Comparison of ENCODE assay signal across 10 cellular contexts in genomic region chr1:55040083-55040952, GRCh38. TPM values are rescaled to one million over a fixed set of nuclear protein-coding genes. Genes with fewer than 3 reads are reported as not detected.
A peak's percentile ranks its signal among the peaks of the same experiment; 100 is the strongest.
DNase-seq lines count a peak whose midpoint lies in the region; ATAC-seq and TF ChIP-seq lines count a peak whose summit lies in the region.
"Had no signal": no experiment of that assay in that cellular context is flagged by ENCODE, and none has a peak within 500 bp of the region (broad histone marks: within the 10 kb centered on the region; RNA-seq: fewer than 3 reads in every experiment).

No MANE protein-coding gene starts in this region.

- peak overlapping the region in 1 of 2 donors; percentile 36 for H3K9ac ChIP-seq in mucosa of rectum (ENCODE audit: low read depth in 1 of 2, low read length in 2 of 2)

- intact Hi-C loops in A673 (cut with micrococcal nuclease; ENCODE audit: unreplicated experiment) = no loop called here

- in situ Hi-C loops in GM13977 (cut with MboI; ENCODE audit: low pct_unique_long_range_greater_than_20kb, low sequenced_read_pairs, unreplicated experiment) = no loop called here

- H3K4me1 ChIP-seq in A673 (ENCODE audit: insufficient read depth, low read length, poor library complexity, severe bottlenecking) (peaks cover 19% of the 10 kb centered on the region), mucosa of rectum (ENCODE audit: control insufficient read depth in 2 of 2, insufficient read depth in 2 of 2, low read length in 2 of 2) (peaks cover 3 to 4% of the 10 kb centered on the region in 2 donors)

- TF ChIP-seq CTCF in A673 (conservative IDR thresholded peaks at IDR 0.05; ENCODE audit: low read depth, low read length) = no peak
- no peak for TF ChIP-seq CTCF in epithelial cell of esophagus (IDR thresholded peaks at IDR 0.05; ENCODE audit: insufficient read depth, low read depth, low read length, missing control alignments)
- TF ChIP-seq CTCF in GM13977 (IDR thresholded peaks at IDR 0.05; ENCODE audit: extremely low read depth, insufficient read depth, missing control alignments) = no peak

- CTCF ChIA-PET in A673 (lab: Charles Lee) = interaction anchor here (0.9 kb wide), 1 partner anchor 95 kb away, joined by 4 read pairs; no protein-coding TSS in a partner anchor

- no peaks in the 10 kb centered on the region for H3K9me3 ChIP-seq in A673 (ENCODE audit: low read depth, low read length, poor library complexity, severe bottlenecking)
- no peaks in the 10 kb centered on the region for H3K9me3 ChIP-seq in mucosa of rectum (ENCODE audit: control insufficient read depth in 2 of 2, low read length in 2 of 2)

- H3K27ac ChIP-seq in A673 (ENCODE audit: low read depth, low read length, poor library complexity, severe bottlenecking) (peak overlapping the region; percentile 62), mucosa of rectum (ENCODE audit: low read depth in 2 of 2, low read length in 2 of 2) (no peak overlapping the region)

- H3K27me3 ChIP-seq in A673 (replicated peaks; ENCODE audit: insufficient read depth, low read depth, low read length, poor library complexity) = no peaks in the 10 kb centered on the region
- H3K27me3 ChIP-seq in mucosa of rectum (ENCODE audit: control insufficient read depth in 2 of 2, insufficient read depth in 2 of 2, low read length in 2 of 2) = peaks cover 0 to 21% of the 10 kb centered on the region in 2 donors

- POLR2A ChIA-PET in A673 (lab: Charles Lee; ENCODE audit: low non-redundant PET) = interaction anchor here (0.6 kb wide), 1 partner anchor 332 kb away, joined by 3 read pairs; no protein-coding TSS in a partner anchor

- H3K4me3 ChIP-seq in A673 (ENCODE audit: low read depth, low read length, poor library complexity, severe bottlenecking) (peak overlapping the region; percentile 83), epithelial cell of esophagus (ENCODE audit: low read length) (peak overlapping the region; percentile 68), mucosa of rectum (ENCODE audit: low read length in 2 of 2) (peak overlapping the region; percentile 54 to 55)

- peak; percentile 22 for DNase-seq in A673 (ENCODE audit: low spot score)
- DNase-seq in NCI-H524 (lab: John Stamatoyannopoulos, UW) = peak; percentile 69 to 83
- DNase-seq in epithelial cell of esophagus (ENCODE audit: low read depth) = peak; percentile 30
- DNase-seq in GM13977 (ENCODE audit: low spot score) = no peak
- no peak for DNase-seq in amniotic stem cell (lab: John Stamatoyannopoulos, UW)
- DNase-seq: activated naive CD4-positive, alpha-beta T cell treated with anti-CD3 and anti-CD28 coated beads, Interleukin-2, amount 50 U/mL, for 16 hours had no signal

- no peak for ATAC-seq in GM18511 (IDR thresholded peaks at IDR 0.05; ENCODE audit: unreplicated experiment)
- no peak for ATAC-seq in HG03196 (IDR thresholded peaks at IDR 0.05; ENCODE audit: unreplicated experiment)

- peaks cover 21% of the 10 kb centered on the region for H3K36me3 ChIP-seq in A673 (ENCODE audit: insufficient read depth, low read length, poor library complexity, severe bottlenecking)
- H3K36me3 ChIP-seq in mucosa of rectum (ENCODE audit: control insufficient read depth in 2 of 2, insufficient read depth in 2 of 2, low read length in 2 of 2) = no peaks in the 10 kb centered on the region

- no TSS peak for BruUV-seq in A673 (replicated peaks; lab: Mats Ljungman, UMichigan)

RNA-seq across cellular contexts. Expression of gene PCSK9, which starts 1.0 kb away (rescaled TPM):
- 38.9 and 41.9 TPM in 2 replicates for total RNA-seq in A673 (2021)
- total RNA-seq: T-helper 1 cell treated with Interleukin-12 subunit alpha and Interleukin-12 subunit beta and Interleukin-4 antibody, amounts not matched to agents 30 ng/mL and 1 ng/mL, for 36 hours had no signal

RNA-seq across cellular contexts. Expression of gene BSND, which starts 41.6 kb away (rescaled TPM):
- total RNA-seq in A673 (2021) = not detected in 2 replicates
- total RNA-seq: T-helper 1 cell treated with Interleukin-12 subunit alpha and Interleukin-12 subunit beta and Interleukin-4 antibody, amounts not matched to agents 30 ng/mL and 1 ng/mL, for 36 hours had no signal

RNA-seq across cellular contexts. Expression of gene TMEM61, which starts 59.9 kb away (rescaled TPM):
- not detected in 2 replicates for total RNA-seq in A673 (2021)
- total RNA-seq: T-helper 1 cell treated with Interleukin-12 subunit alpha and Interleukin-12 subunit beta and Interleukin-4 antibody, amounts not matched to agents 30 ng/mL and 1 ng/mL, for 36 hours had no signal

Comparison
In these comparisons a context has a peak if more than half of its experiments do, and no peak if none do; other contexts are left out.
1. DNase-seq: peak in A673 (single experiment), NCI-H524 (2 of 2) and epithelial cell of esophagus (single experiment); none in GM13977 (single experiment) and amniotic stem cell (single experiment).
2. Peak in every context shown above with its lines, with median percentiles within 50 percentile points of each other: H3K4me3 ChIP-seq.